In the genomic region with DNA sequence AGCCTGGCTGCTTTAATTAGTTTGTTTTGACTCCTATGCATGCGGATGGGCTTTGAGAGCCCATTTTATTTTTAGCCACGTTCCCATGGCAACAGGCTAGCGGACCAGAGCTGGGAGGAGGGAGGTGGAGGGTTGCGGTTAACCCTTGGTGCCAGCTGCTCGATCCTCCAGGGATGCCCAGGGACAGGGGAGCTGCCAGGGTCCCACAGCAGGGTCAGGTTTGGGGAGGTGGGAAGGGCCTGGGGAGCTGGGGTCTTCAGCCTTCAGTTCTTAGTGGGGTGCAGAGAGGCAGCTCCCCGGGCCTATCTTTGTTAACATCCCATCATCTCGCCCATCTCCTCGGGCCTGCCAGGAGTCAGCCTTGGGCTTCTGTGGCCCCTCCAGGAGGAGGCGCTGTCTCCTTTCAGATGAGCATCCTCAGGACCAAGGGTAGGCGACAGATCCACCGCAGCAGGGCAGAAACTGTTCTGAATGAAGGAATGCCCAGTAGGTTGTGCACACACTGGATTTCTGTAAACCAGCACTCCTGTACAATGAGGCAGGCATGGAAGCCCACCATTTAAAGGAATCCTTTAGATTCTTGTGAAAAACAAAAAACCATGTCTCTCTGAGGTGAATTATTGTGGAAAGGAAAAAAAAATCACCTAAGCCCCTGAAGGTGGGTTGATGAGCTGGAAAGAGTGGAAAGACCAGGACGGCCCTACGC, we compare ENCODE assay signal across 8 cellular contexts.
DNase-seq lines count a peak whose midpoint lies in the region; ATAC-seq and TF ChIP-seq lines count a peak whose summit lies in the region.

No MANE protein-coding gene starts in this region.

- H3K27ac ChIP-seq in foreskin keratinocyte: no peak overlapping the region
- H3K27ac ChIP-seq in testis: no peak overlapping the region

- 43 to 46% methylated on average over 7 to 13 of the region's 13 CpGs for WGBS in testis, 2 donors

- H3K4me1 ChIP-seq in foreskin keratinocyte (peaks cover 5% of the 10 kb centered on the region), testis (peaks cover 12% of the 10 kb centered on the region)

- DNase-seq in D341Med (ENCODE audit: low spot score) (peak; percentile 90), M059J (ENCODE audit: low read depth) (peak; percentile 87), SHP77 treated with DMSO at 0.1 percent for 48 hours (lab: John Stamatoyannopoulos, UW) (peak; percentile 16), foreskin keratinocyte (peak in 1 of 2 donors; percentile 52), omental fat pad (ENCODE audit: low spot score) (peak; percentile 61), testis (peak; percentile 87)
- peak; percentile 58 for DNase-seq in activated T-helper 9 cell treated with anti-CD3 and anti-CD28 coated beads, Interleukin-2, amount 50 U/mL, for 16 hours (ENCODE audit: low read depth)

- peak; percentile 97 for TF ChIP-seq CTCF in foreskin keratinocyte (conservative IDR thresholded peaks at IDR 0.05)
- TF ChIP-seq CTCF in omental fat pad (IDR thresholded peaks at IDR 0.05): no peak
- peak; percentile 75 to 92 (median 80) for TF ChIP-seq CTCF in testis (IDR thresholded peaks at IDR 0.05)

- no peak overlapping the region for H3K4me3 ChIP-seq in testis

- H3K27me3 ChIP-seq in foreskin keratinocyte (no peaks in the 10 kb centered on the region), testis (no peaks in the 10 kb centered on the region)

- intact Hi-C loops in testis (cut with DNase I; ENCODE audit: low total_unique reads): loop anchor here (5.0 kb wide), 2 partner anchors 81 to 211 kb away; no protein-coding TSS in a partner anchor

- TF ChIP-seq POLR2A in testis (IDR thresholded peaks at IDR 0.05): no peak

- H3K36me3 ChIP-seq in testis (ENCODE audit: low read depth, missing control alignments): no peaks in the 10 kb centered on the region

- ATAC-seq in GM21576 (IDR thresholded peaks at IDR 0.05; ENCODE audit: unreplicated experiment): peak; percentile 78
- ATAC-seq in foreskin keratinocyte: peak; percentile 79
- ATAC-seq in omental fat pad (ENCODE audit: low FRiP score): peak; percentile 78

- no peaks in the 10 kb centered on the region for H3K9me3 ChIP-seq in testis

Comparison
In these comparisons a context has a peak if more than half of its experiments do, and no peak if none do; other contexts are left out.
1. CTCF ChIP-seq: peak in foreskin keratinocyte (single experiment) and testis (3 of 3); none in omental fat pad (0 of 3).
2. Peak in every context shown above with its lines, with median percentiles within 50 percentile points of each other: ATAC-seq.